In the genomic region with DNA sequence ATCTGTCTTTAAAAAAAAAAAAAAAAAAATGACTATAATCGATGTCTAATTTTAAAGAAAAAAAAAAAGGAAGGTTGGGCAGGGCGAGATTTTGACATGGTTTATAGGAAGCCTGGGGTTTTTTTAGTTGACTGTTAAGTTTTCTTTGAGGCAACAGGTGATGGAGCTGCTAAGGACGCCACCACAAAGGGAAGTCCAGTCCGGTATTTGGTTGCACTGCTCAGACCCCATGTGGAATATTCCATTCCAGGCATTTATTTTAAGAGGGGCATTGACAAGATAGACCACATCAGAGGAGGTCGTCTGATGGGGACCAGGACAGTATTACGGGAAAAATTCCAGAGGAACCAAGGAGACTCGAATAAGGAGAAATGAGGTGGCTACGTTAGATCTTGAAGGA, we compare ENCODE assay signal across 31 cellular contexts.
DNase-seq lines count a peak whose midpoint lies in the region; ATAC-seq and TF ChIP-seq lines count a peak whose summit lies in the region.
"Had no signal": no experiment of that assay in that cellular context is flagged by ENCODE, and none has a peak within 500 bp of the region (broad histone marks: within the 10 kb centered on the region; RNA-seq: fewer than 3 reads in every experiment).

No MANE protein-coding gene starts in this region.

- H3K9ac ChIP-seq in Karpas-422 (ENCODE audit: low read length): no peak overlapping the region

- peak overlapping the region in 2 of 3 experiments; percentile 24 to 58 for H3K4me3 Mint-ChIP-seq in nephron
- H3K4me3 Mint-ChIP-seq: activated naive CD8-positive, alpha-beta T cell treated with anti-CD3 and anti-CD28 coated beads, Interleukin-2, amount 10 ng/mL, durations not matched to agents 7 days and 5 days; CD14-positive monocyte; mesothelial cell of epicardium; naive thymus-derived CD4-positive, alpha-beta T cell; stimulated activated naive CD8-positive, alpha-beta T cell treated with anti-CD3 and anti-CD28 coated beads, Interleukin-15, amount 100 ng/mL, for 72 hours had no signal

- no peak for ATAC-seq in HG02885 (IDR thresholded peaks at IDR 0.05; ENCODE audit: poor library complexity, unreplicated experiment)
- ATAC-seq: esophagus mucosa; naive thymus-derived CD4-positive, alpha-beta T cell; right cardiac atrium; stimulated activated naive CD8-positive, alpha-beta T cell treated with anti-CD3 and anti-CD28 coated beads, Interleukin-15, amount 100 ng/mL, for 72 hours had no signal

- TF ChIP-seq CTCF in nephron (IDR thresholded peaks at IDR 0.05; ENCODE audit: unreplicated experiment in 3 of 3): no peak

- H3K9me3 Mint-ChIP-seq in nephron: no peaks in the 10 kb centered on the region
- H3K9me3 Mint-ChIP-seq: activated naive CD8-positive, alpha-beta T cell treated with anti-CD3 and anti-CD28 coated beads, Interleukin-2, amount 10 ng/mL, durations not matched to agents 7 days and 5 days; CD14-positive monocyte; mesothelial cell of epicardium; naive thymus-derived CD4-positive, alpha-beta T cell; stimulated activated naive CD8-positive, alpha-beta T cell treated with anti-CD3 and anti-CD28 coated beads, Interleukin-15, amount 100 ng/mL, for 72 hours had no signal

- H3K4me1 ChIP-seq in Karpas-422 (ENCODE audit: low read length): peaks cover 40% of the 10 kb centered on the region
- H3K4me1 ChIP-seq: Caco-2, pancreas had no signal

- H3K36me3 ChIP-seq in Karpas-422 (ENCODE audit: insufficient read depth, low read length): no peaks in the 10 kb centered on the region
- H3K36me3 ChIP-seq: cardiac muscle cell, pancreas, thyroid gland had no signal

- H3K9me3 ChIP-seq in Karpas-422 (ENCODE audit: low read length): no peaks in the 10 kb centered on the region
- H3K9me3 ChIP-seq: Caco-2, pancreas, spleen, thyroid gland had no signal

- DNase-seq in Karpas-422: no peak
- no peak for DNase-seq in caudate nucleus (lab: John Stamatoyannopoulos, UW)
- no peak for DNase-seq in T-helper 9 cell
- DNase-seq in NCI-H1048 (lab: John Stamatoyannopoulos, UW): no peak
- DNase-seq: activated CD4-positive, alpha-beta T cell treated with anti-CD3 and anti-CD28 coated beads for 48 hours; activated CD8-positive, alpha-beta memory T cell treated with anti-CD3 and anti-CD28 coated beads for 24 hours; activated naive CD8-positive, alpha-beta T cell treated with anti-CD3 and anti-CD28 coated beads, Interleukin-2, amount 10 ng/mL, durations not matched to agents 7 days and 5 days; activated T-cell treated with anti-CD3 and anti-CD28 coated beads for 4 hours; aorta; Caco-2; DMS53; foreskin fibroblast; HCEC 1CT; naive thymus-derived CD4-positive, alpha-beta T cell; NCI-H1436 treated with DMSO at 0.1 percent for 48 hours; NCI-H345; pancreas; right cardiac atrium; SHP77 treated with DMSO at 0.1 percent for 48 hours; spleen; stimulated activated CD4-positive, alpha-beta T cell treated with anti-CD3 and anti-CD28 coated beads, Interleukin-2, amount 100 ng/mL, for 24 hours; stimulated activated naive CD8-positive, alpha-beta T cell treated with anti-CD3 and anti-CD28 coated beads, Interleukin-15, amount 100 ng/mL, for 72 hours; thyroid gland had no signal

- peak overlapping the region in 2 of 3 experiments; percentile 61 to 94 for H3K27ac Mint-ChIP-seq in nephron
- H3K27ac Mint-ChIP-seq: activated naive CD8-positive, alpha-beta T cell treated with anti-CD3 and anti-CD28 coated beads, Interleukin-2, amount 10 ng/mL, durations not matched to agents 7 days and 5 days; CD14-positive monocyte; mesothelial cell of epicardium; stimulated activated naive CD8-positive, alpha-beta T cell treated with anti-CD3 and anti-CD28 coated beads, Interleukin-15, amount 100 ng/mL, for 72 hours had no signal

- no peak overlapping the region for H2AFZ ChIP-seq in Karpas-422 (ENCODE audit: low read length)

- peaks cover 50% of the 10 kb centered on the region for H3K27me3 Mint-ChIP-seq in nephron (ENCODE audit: low read depth)
- H3K27me3 Mint-ChIP-seq: activated naive CD8-positive, alpha-beta T cell treated with anti-CD3 and anti-CD28 coated beads, Interleukin-2, amount 10 ng/mL, durations not matched to agents 7 days and 5 days; naive thymus-derived CD4-positive, alpha-beta T cell; stimulated activated naive CD8-positive, alpha-beta T cell treated with anti-CD3 and anti-CD28 coated beads, Interleukin-15, amount 100 ng/mL, for 72 hours had no signal

- H3K4me1 Mint-ChIP-seq in nephron: peaks cover 53% of the 10 kb centered on the region

- no peaks in the 10 kb centered on the region for H4K20me1 ChIP-seq in Karpas-422 (ENCODE audit: insufficient read depth, low read depth, low read length)

- H3K4me2 ChIP-seq in Karpas-422 (ENCODE audit: low read depth, low read length, poor library complexity, severe bottlenecking): no peak overlapping the region

- H3K4me3 ChIP-seq in Karpas-422 (ENCODE audit: low read length): no peak overlapping the region
- H3K4me3 ChIP-seq: cardiac muscle cell, pancreas, spleen, thyroid gland had no signal

- peaks cover 62% of the 10 kb centered on the region for H3K79me2 ChIP-seq in Karpas-422 (ENCODE audit: low read length)

- H3K27ac ChIP-seq in Karpas-422 (ENCODE audit: low read length) (0 out of 2 replicates have a peak overlapping the region, but pooled peaks have one; percentile 66), caudate nucleus (ENCODE audit: low read depth, low read length) (peak overlapping the region; percentile 83), temporal lobe (ENCODE audit: low read depth, low read length) (peak overlapping the region; percentile 44)
- H3K27ac ChIP-seq: cardiac muscle cell, VCaP had no signal

- H3K9me2 ChIP-seq in Karpas-422 (replicated peaks; ENCODE audit: insufficient read depth, low read length): no peaks in the 10 kb centered on the region

- H3K27me3 ChIP-seq in Karpas-422 (ENCODE audit: low read length): no peaks in the 10 kb centered on the region
- H3K27me3 ChIP-seq: cardiac muscle cell, pancreas, spleen, thyroid gland had no signal

- H3K36me3 Mint-ChIP-seq in nephron (ENCODE audit: low read depth): no peaks in the 10 kb centered on the region
- H3K36me3 Mint-ChIP-seq: CD14-positive monocyte, mesothelial cell of epicardium had no signal
